In the genomic region with DNA sequence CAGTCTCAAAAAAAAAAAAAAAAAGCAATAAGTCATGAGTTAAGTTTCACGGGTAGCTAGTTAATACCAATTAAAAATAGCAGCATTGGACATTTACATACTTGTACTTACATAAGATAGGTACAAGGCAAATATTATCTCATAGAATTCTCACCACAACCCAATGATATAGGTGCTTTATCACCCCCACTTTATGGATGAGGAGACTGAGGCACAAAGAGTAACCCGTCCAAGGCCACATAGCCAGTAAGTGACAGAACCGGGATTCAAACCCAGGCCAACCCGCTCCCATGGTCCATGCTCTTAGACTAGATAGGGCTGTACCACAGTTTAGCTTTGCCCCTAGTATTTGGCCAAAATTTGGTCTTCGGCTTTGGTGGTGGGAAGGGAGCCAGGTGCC, we compare ENCODE assay signal across 1 cellular context.
TF ChIP-seq lines count a peak whose summit lies in the region.

No MANE protein-coding gene starts in this region.

TF ChIP-seq in HCT116, 20 proteins besides CTCF, POLR2A, EP300 and RAD21 (continued from another document):
- TF ChIP-seq, protein P1, sequence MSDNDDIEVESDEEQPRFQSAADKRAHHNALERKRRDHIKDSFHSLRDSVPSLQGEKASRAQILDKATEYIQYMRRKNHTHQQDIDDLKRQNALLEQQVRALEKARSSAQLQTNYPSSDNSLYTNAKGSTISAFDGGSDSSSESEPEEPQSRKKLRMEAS (IDR thresholded peaks at IDR 0.05): no peak
- TF ChIP-seq TCF7L2 (IDR thresholded peaks at IDR 0.05; ENCODE audit: borderline replicate concordance, extremely low read depth, insufficient read depth, insufficient read length) (no peak), ZNF274 (IDR thresholded peaks at IDR 0.05; ENCODE audit: low read depth, low read length) (no peak), ELF1 (IDR thresholded peaks at IDR 0.05; ENCODE audit: borderline replicate concordance, low read depth) (no peak), EGR1 (IDR thresholded peaks at IDR 0.05; ENCODE audit: low read depth) (no peak), CBX3 (IDR thresholded peaks at IDR 0.05; ENCODE audit: low read depth) (no peak)
